Comparison of ENCODE assay signal across 11 cellular contexts in genomic region chr12:121784460-121784859, GRCh38. TPM values are rescaled to one million over a fixed set of nuclear protein-coding genes. Genes with fewer than 3 reads are reported as not detected.
A peak's percentile ranks its signal among the peaks of the same experiment; 100 is the strongest.
DNase-seq lines count a peak whose midpoint lies in the region; ATAC-seq, FAIRE-seq and TF ChIP-seq lines count a peak whose summit lies in the region.
"Had no signal": no experiment of that assay in that cellular context is flagged by ENCODE, and none has a peak within 500 bp of the region (broad histone marks: within the 10 kb centered on the region; RNA-seq: fewer than 3 reads in every experiment).

No MANE protein-coding gene starts in this region.

- peak overlapping the region in 1 of 8 donors; percentile 9 for H3K4me3 ChIP-seq in spleen
- H3K4me3 ChIP-seq: lung had no signal

- no peak for ATAC-seq in T-helper 17 cell
- peak; percentile 46 for ATAC-seq in esophagus mucosa
- ATAC-seq in GM21423 (IDR thresholded peaks at IDR 0.05; ENCODE audit: unreplicated experiment) = no peak

- 41 to 62% (median 42%) methylated on average over 6 of the region's 6 CpGs for WGBS in spleen, 5 donors

- H3K36me3 ChIP-seq in spleen = peaks cover 2 to 30% (median 18%) of the 10 kb centered on the region in 6 donors

- H3K9me3 ChIP-seq in T-helper 17 cell (ENCODE audit: control insufficient read depth, low read length, poor library complexity, severe bottlenecking) (no peaks in the 10 kb centered on the region), spleen (no peaks in the 10 kb centered on the region)

- peaks cover 27% of the 10 kb centered on the region for H3K36me3 Mint-ChIP-seq in T-helper 1 cell treated with Interleukin-12 subunit alpha and Interleukin-12 subunit beta and Interleukin-4 antibody, amounts not matched to agents 30 μg/mL and 1 μg/mL, for 36 hours (ENCODE audit: low read depth)
- peaks cover 4% of the 10 kb centered on the region for H3K36me3 Mint-ChIP-seq in T-helper 17 cell (ENCODE audit: low read depth)

- peak overlapping the region in 7 of 8 donors; percentile 2 to 100 (median 100) for H3K27ac ChIP-seq in spleen

- H3K9me3 Mint-ChIP-seq in T-helper 1 cell treated with Interleukin-12 subunit alpha and Interleukin-12 subunit beta and Interleukin-4 antibody, amounts not matched to agents 30 μg/mL and 1 μg/mL, for 36 hours = no peaks in the 10 kb centered on the region

- no peaks in the 10 kb centered on the region for H3K27me3 Mint-ChIP-seq in T-helper 1 cell treated with Interleukin-12 subunit alpha and Interleukin-12 subunit beta and Interleukin-4 antibody, amounts not matched to agents 30 μg/mL and 1 μg/mL, for 36 hours (ENCODE audit: low read depth)
- H3K27me3 Mint-ChIP-seq in T-helper 17 cell = no peaks in the 10 kb centered on the region

- H3K4me1 Mint-ChIP-seq in T-helper 1 cell treated with Interleukin-12 subunit alpha and Interleukin-12 subunit beta and Interleukin-4 antibody, amounts not matched to agents 30 μg/mL and 1 μg/mL, for 36 hours (ENCODE audit: low read depth) = peaks cover 56% of the 10 kb centered on the region
- peaks cover 57% of the 10 kb centered on the region for H3K4me1 Mint-ChIP-seq in T-helper 17 cell

- intact Hi-C loops in spleen (cut with DNase I; ENCODE audit: low total_unique reads) = no loop called here

- no peak for FAIRE-seq in GM12891 (lab: Jason Lieb, UNC)
- FAIRE-seq: A204.1 had no signal

- DNase-seq in T-helper 1 cell = no peak
- no peak for DNase-seq in T-helper 17 cell
- DNase-seq in spleen = no peak
- no peak for DNase-seq in GM12891 (ENCODE audit: insufficient read length, low spot score)
- no peak for DNase-seq in SIG-M5 treated with dmso at 0.1 percent for 504 hours (lab: John Stamatoyannopoulos, UW; ENCODE audit: unreplicated experiment)
- DNase-seq: NCI-H1930 had no signal

- TF ChIP-seq POLR2A in spleen (IDR thresholded peaks at IDR 0.05) = no peak
- no peak for TF ChIP-seq POLR2A in GM12891 (IDR thresholded peaks at IDR 0.05; ENCODE audit: low read depth, low read length)

- no peaks in the 10 kb centered on the region for H3K27me3 ChIP-seq in spleen (replicated peaks in 1 of 7)

- peak overlapping the region; percentile 61 for H3K4me3 Mint-ChIP-seq in T-helper 1 cell treated with Interleukin-12 subunit alpha and Interleukin-12 subunit beta and Interleukin-4 antibody, amounts not matched to agents 30 μg/mL and 1 μg/mL, for 36 hours
- peak overlapping the region; percentile 88 for H3K4me3 Mint-ChIP-seq in T-helper 17 cell

- TF ChIP-seq CTCF in spleen (IDR thresholded peaks at IDR 0.05 in 8 of 11, conservative IDR thresholded peaks at IDR 0.05 in 3 of 11) = no peak

- H3K4me1 ChIP-seq in spleen = peaks cover 63 to 99% (median 91%) of the 10 kb centered on the region in 6 donors

- H3K27ac Mint-ChIP-seq in T-helper 1 cell treated with Interleukin-12 subunit alpha and Interleukin-12 subunit beta and Interleukin-4 antibody, amounts not matched to agents 30 μg/mL and 1 μg/mL, for 36 hours = peak overlapping the region; percentile 79
- H3K27ac Mint-ChIP-seq in T-helper 17 cell = peak overlapping the region; percentile 100

TF ChIP-seq in GM12891, 5 proteins besides CTCF, POLR2A, EP300 and RAD21:
- TF ChIP-seq PAX5 (IDR thresholded peaks at IDR 0.05; ENCODE audit: insufficient read depth, low read length, severe bottlenecking) = no peak
- no peak for TF ChIP-seq POLR2AphosphoS5 (IDR thresholded peaks at IDR 0.05; ENCODE audit: low read depth, low read length)
TF ChIP-seq in GM12891: peak in this region for 0.

RNA-seq across cellular contexts. Expression of gene RHOF, which starts 9.0 kb away (rescaled TPM):
- total RNA-seq in T-helper 17 cell = 100 to 1,000 TPM; 121 to 122 TPM
- 5.9 TPM for total RNA-seq in esophagus mucosa
- total RNA-seq in spleen = 10 to 100 TPM; 45.2 to 71.7 (median 54.6) TPM
- 10 to 100 TPM; 18.4 to 29.4 (median 20.3) TPM for polyA plus RNA-seq in spleen
- 34.6 TPM for polyA plus RNA-seq in GM12891 (2012; ENCODE audit: low read depth, missing spikeins)

RNA-seq across cellular contexts. Expression of gene SETD1B, which starts 19.3 kb away (rescaled TPM):
- total RNA-seq in T-helper 17 cell = 10 to 100 TPM; 54.5 to 64.1 TPM
- 16.3 TPM for total RNA-seq in esophagus mucosa
- 10 to 100 TPM; 19.9 to 37.7 (median 31.8) TPM for total RNA-seq in spleen
- polyA plus RNA-seq in spleen = 10 to 100 TPM in 1 of 3 donors, 1 to 10 TPM in 2; 3.3 to 11.9 (median 5.3) TPM
- polyA plus RNA-seq in GM12891 (2012; ENCODE audit: low read depth, missing spikeins) = 3.1 TPM
